ENCODE assay signal across 8 cellular contexts in the genomic region with DNA sequence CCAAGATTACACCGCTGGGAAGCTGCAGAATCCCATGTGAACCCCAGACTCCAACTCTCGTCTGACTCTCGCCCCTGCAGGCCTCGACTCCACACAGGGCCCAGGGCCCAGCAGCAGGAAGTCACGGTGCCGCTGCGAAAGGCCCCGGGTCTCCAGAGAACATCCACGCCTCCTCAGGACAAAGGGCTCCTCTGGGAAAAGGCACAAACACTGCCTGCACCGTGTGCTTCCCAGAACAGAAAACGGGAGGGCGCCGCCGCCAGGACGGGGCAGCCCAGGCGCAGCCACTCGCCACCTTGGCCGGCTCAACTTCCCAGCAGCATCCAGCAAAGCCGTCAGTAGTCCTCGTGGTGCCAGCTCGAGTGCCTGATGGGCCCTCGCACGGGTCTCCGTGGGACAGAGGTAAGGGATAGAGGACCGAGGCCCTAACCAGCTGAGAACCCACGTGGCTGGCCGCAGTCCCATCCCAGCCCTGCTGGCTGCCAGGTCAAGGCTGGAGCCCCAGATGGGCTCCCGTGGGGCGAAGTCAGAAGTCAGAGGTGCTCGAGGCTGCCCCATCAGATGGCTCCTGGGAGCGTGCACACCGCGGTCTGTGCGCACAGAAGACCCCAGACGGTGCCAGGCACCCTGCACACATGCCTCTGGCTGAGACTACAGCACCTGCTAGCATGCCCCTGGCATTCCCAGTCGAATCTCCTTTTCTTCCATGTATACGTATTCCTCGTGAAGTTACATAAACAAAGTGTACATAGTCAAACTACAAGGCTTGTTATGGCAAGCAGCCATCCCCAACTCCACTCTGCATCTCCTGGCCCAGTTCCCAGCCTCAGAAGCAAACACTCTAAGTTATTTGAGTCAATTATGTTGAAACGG.
A peak's percentile ranks its signal among the peaks of the same experiment; 100 is the strongest.
DNase-seq lines count a peak whose midpoint lies in the region; ATAC-seq and TF ChIP-seq lines count a peak whose summit lies in the region.

No MANE protein-coding gene starts in this region.

- H3K27me3 Mint-ChIP-seq in activated T-cell treated with anti-CD3 and anti-CD28 coated beads, Interleukin-2, amount 50 U/mL, for 4 hours (ENCODE audit: low read depth) = no peaks in the 10 kb centered on the region

- DNase-seq in AG10803 (ENCODE audit: low read depth) = peak; percentile 73
- DNase-seq in NCI-H1105 treated with DMSO at 0.1 percent for 48 hours (lab: John Stamatoyannopoulos, UW) = peak; percentile 96
- peak; percentile 92 to 97 for DNase-seq in T47D (ENCODE audit: low read depth in 1 of 2, low spot score in 1 of 2)
- DNase-seq in middle frontal gyrus (ENCODE audit: extremely low spot score, low spot score) = peak; percentile 42
- DNase-seq in activated T-cell treated with anti-CD3 and anti-CD28 coated beads, Interleukin-2, amount 50 U/mL, for 4 hours = no peak
- no peak for DNase-seq in LoVo (ENCODE audit: low spot score)

- ATAC-seq in activated T-cell treated with anti-CD3 and anti-CD28 coated beads, Interleukin-2, amount 50 U/mL, for 4 hours = no peak
- ATAC-seq in GM19324 (IDR thresholded peaks at IDR 0.05; ENCODE audit: low FRiP score, unreplicated experiment) (no peak), HG03521 (IDR thresholded peaks at IDR 0.05; ENCODE audit: unreplicated experiment) (no peak)

- no peaks in the 10 kb centered on the region for H3K9me3 Mint-ChIP-seq in activated T-cell treated with anti-CD3 and anti-CD28 coated beads, Interleukin-2, amount 50 U/mL, for 4 hours

- in situ Hi-C loops in T47D (cut with HindIII; ENCODE audit: low pct_unique_long_range_greater_than_20kb, low sequenced_read_pairs) = no loop called here

- TF ChIP-seq CTCF in AG10803 (conservative IDR thresholded peaks at IDR 0.05; ENCODE audit: low read length) = no peak

- no peak overlapping the region for H3K4me3 Mint-ChIP-seq in activated T-cell treated with anti-CD3 and anti-CD28 coated beads, Interleukin-2, amount 50 U/mL, for 4 hours

- peaks cover 32% of the 10 kb centered on the region for H3K36me3 Mint-ChIP-seq in activated T-cell treated with anti-CD3 and anti-CD28 coated beads, Interleukin-2, amount 50 U/mL, for 4 hours (ENCODE audit: insufficient read depth)

- H3K4me1 Mint-ChIP-seq in activated T-cell treated with anti-CD3 and anti-CD28 coated beads, Interleukin-2, amount 50 U/mL, for 4 hours (ENCODE audit: low read depth) = no peaks in the 10 kb centered on the region

- H3K4me3 ChIP-seq in AG10803 (ENCODE audit: low read length) = no peak overlapping the region

Comparison
In these comparisons a context has a peak if more than half of its experiments do, and no peak if none do; other contexts are left out.
1. DNase-seq: peak in AG10803 (single experiment), NCI-H1105 treated with DMSO at 0.1 percent for 48 hours (single experiment), T47D (2 of 2) and middle frontal gyrus (single experiment); none in activated T-cell treated with anti-CD3 and anti-CD28 coated beads, Interleukin-2, amount 50 U/mL, for 4 hours (single experiment) and LoVo (single experiment).